In the genomic region with DNA sequence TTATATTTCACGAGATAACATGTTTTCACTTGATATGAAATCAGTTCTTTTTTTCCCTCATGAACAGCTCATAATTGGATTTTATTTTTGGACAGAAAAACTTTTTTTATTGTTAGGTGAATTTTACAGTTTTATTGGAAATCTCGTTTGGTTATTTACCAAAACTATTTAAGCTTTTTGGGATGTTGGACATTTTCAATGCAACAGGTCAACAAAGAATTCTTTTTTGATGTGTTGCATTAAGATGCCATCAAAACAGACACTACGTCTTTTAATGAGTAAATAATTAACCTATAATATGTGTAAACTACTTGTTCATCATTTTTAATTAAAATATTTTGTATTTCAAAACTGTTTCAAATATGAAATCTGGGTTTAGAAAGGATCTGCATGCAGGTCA, we compare ENCODE assay signal across 1 cellular context.
TF ChIP-seq lines count a peak whose summit lies in the region.

No MANE protein-coding gene starts in this region.

TF ChIP-seq in GM23338, 12 proteins besides CTCF, POLR2A, EP300 and RAD21 (continued from another document):
- TF ChIP-seq, protein P1, sequence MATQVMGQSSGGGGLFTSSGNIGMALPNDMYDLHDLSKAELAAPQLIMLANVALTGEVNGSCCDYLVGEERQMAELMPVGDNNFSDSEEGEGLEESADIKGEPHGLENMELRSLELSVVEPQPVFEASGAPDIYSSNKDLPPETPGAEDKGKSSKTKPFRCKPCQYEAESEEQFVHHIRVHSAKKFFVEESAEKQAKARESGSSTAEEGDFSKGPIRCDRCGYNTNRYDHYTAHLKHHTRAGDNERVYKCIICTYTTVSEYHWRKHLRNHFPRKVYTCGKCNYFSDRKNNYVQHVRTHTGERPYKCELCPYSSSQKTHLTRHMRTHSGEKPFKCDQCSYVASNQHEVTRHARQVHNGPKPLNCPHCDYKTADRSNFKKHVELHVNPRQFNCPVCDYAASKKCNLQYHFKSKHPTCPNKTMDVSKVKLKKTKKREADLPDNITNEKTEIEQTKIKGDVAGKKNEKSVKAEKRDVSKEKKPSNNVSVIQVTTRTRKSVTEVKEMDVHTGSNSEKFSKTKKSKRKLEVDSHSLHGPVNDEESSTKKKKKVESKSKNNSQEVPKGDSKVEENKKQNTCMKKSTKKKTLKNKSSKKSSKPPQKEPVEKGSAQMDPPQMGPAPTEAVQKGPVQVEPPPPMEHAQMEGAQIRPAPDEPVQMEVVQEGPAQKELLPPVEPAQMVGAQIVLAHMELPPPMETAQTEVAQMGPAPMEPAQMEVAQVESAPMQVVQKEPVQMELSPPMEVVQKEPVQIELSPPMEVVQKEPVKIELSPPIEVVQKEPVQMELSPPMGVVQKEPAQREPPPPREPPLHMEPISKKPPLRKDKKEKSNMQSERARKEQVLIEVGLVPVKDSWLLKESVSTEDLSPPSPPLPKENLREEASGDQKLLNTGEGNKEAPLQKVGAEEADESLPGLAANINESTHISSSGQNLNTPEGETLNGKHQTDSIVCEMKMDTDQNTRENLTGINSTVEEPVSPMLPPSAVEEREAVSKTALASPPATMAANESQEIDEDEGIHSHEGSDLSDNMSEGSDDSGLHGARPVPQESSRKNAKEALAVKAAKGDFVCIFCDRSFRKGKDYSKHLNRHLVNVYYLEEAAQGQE (IDR thresholded peaks at IDR 0.05; ENCODE audit: unreplicated experiment) = no peak
- TF ChIP-seq ZNF331 (CRISPR knock-in tag; IDR thresholded peaks at IDR 0.05; ENCODE audit: low read depth) (no peak), ZNF114 (CRISPR knock-in tag; IDR thresholded peaks at IDR 0.05) (no peak), POLR2AphosphoS5 (IDR thresholded peaks at IDR 0.05; ENCODE audit: low read depth) (no peak), STAT1 (IDR thresholded peaks at IDR 0.05; ENCODE audit: unreplicated experiment) (no peak), EZH2phosphoT487 (IDR thresholded peaks at IDR 0.05; ENCODE audit: unreplicated experiment) (no peak), NANOG (IDR thresholded peaks at IDR 0.05; ENCODE audit: borderline replicate concordance) (no peak), EZH2 (IDR thresholded peaks at IDR 0.05; ENCODE audit: low read depth, unreplicated experiment) (no peak), CREB1 (CRISPR knock-in tag; IDR thresholded peaks at IDR 0.05; ENCODE audit: low read depth) (no peak)
- TF ChIP-seq, protein P2, sequence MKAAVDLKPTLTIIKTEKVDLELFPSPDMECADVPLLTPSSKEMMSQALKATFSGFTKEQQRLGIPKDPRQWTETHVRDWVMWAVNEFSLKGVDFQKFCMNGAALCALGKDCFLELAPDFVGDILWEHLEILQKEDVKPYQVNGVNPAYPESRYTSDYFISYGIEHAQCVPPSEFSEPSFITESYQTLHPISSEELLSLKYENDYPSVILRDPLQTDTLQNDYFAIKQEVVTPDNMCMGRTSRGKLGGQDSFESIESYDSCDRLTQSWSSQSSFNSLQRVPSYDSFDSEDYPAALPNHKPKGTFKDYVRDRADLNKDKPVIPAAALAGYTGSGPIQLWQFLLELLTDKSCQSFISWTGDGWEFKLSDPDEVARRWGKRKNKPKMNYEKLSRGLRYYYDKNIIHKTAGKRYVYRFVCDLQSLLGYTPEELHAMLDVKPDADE (IDR thresholded peaks at IDR 0.05) = no peak
- TF ChIP-seq, protein P3, sequence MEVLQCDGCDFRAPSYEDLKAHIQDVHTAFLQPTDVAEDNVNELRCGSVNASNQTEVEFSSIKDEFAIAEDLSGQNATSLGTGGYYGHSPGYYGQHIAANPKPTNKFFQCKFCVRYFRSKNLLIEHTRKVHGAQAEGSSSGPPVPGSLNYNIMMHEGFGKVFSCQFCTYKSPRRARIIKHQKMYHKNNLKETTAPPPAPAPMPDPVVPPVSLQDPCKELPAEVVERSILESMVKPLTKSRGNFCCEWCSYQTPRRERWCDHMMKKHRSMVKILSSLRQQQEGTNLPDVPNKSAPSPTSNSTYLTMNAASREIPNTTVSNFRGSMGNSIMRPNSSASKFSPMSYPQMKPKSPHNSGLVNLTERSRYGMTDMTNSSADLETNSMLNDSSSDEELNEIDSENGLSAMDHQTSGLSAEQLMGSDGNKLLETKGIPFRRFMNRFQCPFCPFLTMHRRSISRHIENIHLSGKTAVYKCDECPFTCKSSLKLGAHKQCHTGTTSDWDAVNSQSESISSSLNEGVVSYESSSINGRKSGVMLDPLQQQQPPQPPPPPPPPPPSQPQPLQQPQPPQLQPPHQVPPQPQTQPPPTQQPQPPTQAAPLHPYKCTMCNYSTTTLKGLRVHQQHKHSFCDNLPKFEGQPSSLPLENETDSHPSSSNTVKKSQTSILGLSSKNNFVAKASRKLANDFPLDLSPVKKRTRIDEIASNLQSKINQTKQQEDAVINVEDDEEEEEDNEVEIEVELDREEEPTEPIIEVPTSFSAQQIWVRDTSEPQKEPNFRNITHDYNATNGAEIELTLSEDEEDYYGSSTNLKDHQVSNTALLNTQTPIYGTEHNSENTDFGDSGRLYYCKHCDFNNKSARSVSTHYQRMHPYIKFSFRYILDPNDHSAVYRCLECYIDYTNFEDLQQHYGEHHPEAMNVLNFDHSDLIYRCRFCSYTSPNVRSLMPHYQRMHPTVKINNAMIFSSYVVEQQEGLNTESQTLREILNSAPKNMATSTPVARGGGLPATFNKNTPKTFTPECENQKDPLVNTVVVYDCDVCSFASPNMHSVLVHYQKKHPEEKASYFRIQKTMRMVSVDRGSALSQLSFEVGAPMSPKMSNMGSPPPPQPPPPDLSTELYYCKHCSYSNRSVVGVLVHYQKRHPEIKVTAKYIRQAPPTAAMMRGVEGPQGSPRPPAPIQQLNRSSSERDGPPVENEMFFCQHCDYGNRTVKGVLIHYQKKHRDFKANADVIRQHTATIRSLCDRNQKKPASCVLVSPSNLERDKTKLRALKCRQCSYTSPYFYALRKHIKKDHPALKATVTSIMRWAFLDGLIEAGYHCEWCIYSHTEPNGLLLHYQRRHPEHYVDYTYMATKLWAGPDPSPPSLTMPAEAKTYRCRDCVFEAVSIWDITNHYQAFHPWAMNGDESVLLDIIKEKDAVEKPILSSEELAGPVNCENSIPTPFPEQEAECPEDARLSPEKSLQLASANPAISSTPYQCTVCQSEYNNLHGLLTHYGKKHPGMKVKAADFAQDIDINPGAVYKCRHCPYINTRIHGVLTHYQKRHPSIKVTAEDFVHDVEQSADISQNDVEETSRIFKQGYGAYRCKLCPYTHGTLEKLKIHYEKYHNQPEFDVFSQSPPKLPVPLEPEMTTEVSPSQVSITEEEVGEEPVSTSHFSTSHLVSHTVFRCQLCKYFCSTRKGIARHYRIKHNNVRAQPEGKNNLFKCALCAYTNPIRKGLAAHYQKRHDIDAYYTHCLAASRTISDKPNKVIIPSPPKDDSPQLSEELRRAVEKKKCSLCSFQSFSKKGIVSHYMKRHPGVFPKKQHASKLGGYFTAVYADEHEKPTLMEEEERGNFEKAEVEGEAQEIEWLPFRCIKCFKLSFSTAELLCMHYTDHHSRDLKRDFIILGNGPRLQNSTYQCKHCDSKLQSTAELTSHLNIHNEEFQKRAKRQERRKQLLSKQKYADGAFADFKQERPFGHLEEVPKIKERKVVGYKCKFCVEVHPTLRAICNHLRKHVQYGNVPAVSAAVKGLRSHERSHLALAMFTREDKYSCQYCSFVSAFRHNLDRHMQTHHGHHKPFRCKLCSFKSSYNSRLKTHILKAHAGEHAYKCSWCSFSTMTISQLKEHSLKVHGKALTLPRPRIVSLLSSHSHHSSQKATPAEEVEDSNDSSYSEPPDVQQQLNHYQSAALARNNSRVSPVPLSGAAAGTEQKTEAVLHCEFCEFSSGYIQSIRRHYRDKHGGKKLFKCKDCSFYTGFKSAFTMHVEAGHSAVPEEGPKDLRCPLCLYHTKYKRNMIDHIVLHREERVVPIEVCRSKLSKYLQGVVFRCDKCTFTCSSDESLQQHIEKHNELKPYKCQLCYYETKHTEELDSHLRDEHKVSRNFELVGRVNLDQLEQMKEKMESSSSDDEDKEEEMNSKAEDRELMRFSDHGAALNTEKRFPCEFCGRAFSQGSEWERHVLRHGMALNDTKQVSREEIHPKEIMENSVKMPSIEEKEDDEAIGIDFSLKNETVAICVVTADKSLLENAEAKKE (CRISPR knock-in tag; IDR thresholded peaks at IDR 0.05) = no peak
